ENCODE assay signal across 8 cellular contexts in the genomic region with DNA sequence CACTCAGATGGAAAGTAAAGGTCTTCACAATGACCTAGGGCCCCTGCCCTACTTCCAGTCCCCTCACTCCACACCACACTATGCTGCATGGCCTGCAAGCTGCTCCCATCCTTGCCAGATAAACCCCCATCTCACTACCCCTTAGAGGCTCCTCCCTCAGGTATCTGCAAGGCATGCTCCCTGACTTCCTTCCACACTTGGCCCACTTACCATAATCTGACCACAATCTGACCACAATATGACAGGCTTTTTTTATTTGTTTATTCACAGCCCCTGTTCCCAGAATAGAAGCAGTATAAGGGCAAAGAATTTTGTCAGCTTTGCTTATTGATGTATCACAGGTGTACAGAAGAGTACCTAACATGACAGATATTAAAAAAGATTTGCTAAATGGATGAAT.
DNase-seq lines count a peak whose midpoint lies in the region; ATAC-seq and TF ChIP-seq lines count a peak whose summit lies in the region.

No MANE protein-coding gene starts in this region.

- H3K9me3 Mint-ChIP-seq in progenitor cell of endocrine pancreas (ENCODE audit: low read depth): no peaks in the 10 kb centered on the region

- H3K27me3 Mint-ChIP-seq in progenitor cell of endocrine pancreas: no peaks in the 10 kb centered on the region

- H3K27ac Mint-ChIP-seq in progenitor cell of endocrine pancreas: no peak overlapping the region

- TF ChIP-seq CTCF in fibroblast of mammary gland (conservative IDR thresholded peaks at IDR 0.05; ENCODE audit: control insufficient read depth, insufficient read depth, low read depth, low read length): no peak
- no peak for TF ChIP-seq CTCF in progenitor cell of endocrine pancreas (IDR thresholded peaks at IDR 0.05; ENCODE audit: unreplicated experiment)

- ATAC-seq in HG02973 (IDR thresholded peaks at IDR 0.05; ENCODE audit: unreplicated experiment) (peak; percentile 15), HG02588 (IDR thresholded peaks at IDR 0.05; ENCODE audit: unreplicated experiment) (no peak), GM21717 (IDR thresholded peaks at IDR 0.05; ENCODE audit: unreplicated experiment) (no peak), GM19455 (IDR thresholded peaks at IDR 0.05; ENCODE audit: unreplicated experiment) (no peak)

- H3K4me3 Mint-ChIP-seq in progenitor cell of endocrine pancreas (ENCODE audit: low read depth): no peak overlapping the region

- peaks cover 2% of the 10 kb centered on the region for H3K36me3 Mint-ChIP-seq in progenitor cell of endocrine pancreas (ENCODE audit: insufficient read depth)

- DNase-seq in Daoy (ENCODE audit: low read depth): peak; percentile 64
- DNase-seq in T-helper 1 cell: peak in 4 of 5 donors; percentile 2 to 70 (median 10)
- peak; percentile 47 for DNase-seq in fibroblast of mammary gland (ENCODE audit: low read depth)
- DNase-seq in progenitor cell of endocrine pancreas (ENCODE audit: low spot score, unreplicated experiment): no peak

- peaks cover 55% of the 10 kb centered on the region for H3K4me1 Mint-ChIP-seq in progenitor cell of endocrine pancreas (ENCODE audit: low read depth)

- H3K4me3 ChIP-seq in fibroblast of mammary gland (ENCODE audit: control insufficient read depth, low read depth, low read length): no peak overlapping the region
